ENCODE assay signal across 1 cellular context in genomic region chr2:199019898-199020507, GRCh38.
TF ChIP-seq lines count a peak whose summit lies in the region.

No MANE protein-coding gene starts in this region.

TF ChIP-seq in GM23338, 12 proteins besides CTCF, POLR2A, EP300 and RAD21 (continued from another document):
- TF ChIP-seq REST (IDR thresholded peaks at IDR 0.05; ENCODE audit: unreplicated experiment) (no peak), JUNB (IDR thresholded peaks at IDR 0.05; ENCODE audit: unreplicated experiment) (no peak), ZNF331 (CRISPR knock-in tag; IDR thresholded peaks at IDR 0.05; ENCODE audit: low read depth) (no peak), STAT1 (IDR thresholded peaks at IDR 0.05; ENCODE audit: unreplicated experiment) (no peak)
